Comparison of ENCODE assay signal across 16 cellular contexts in the genomic region with DNA sequence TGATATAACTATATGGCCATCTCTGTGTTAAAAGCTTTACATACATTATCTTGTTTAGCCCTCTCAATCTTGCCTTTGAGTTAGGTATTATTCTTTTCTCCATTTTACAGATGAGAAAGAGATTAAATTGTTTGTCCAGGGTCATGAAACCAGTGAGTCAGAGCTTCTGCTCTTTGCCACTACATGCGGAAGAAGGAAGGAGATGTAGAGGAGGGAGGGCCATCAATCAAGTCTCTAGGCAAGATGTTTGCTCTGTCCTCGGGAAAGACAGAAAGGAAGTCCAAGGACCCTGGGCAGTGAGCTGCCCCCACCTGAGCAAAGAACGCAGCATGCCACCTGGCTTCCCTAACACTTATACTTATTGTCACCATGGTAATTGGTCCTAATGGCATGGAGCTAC.
"Had no signal": no experiment of that assay in that cellular context is flagged by ENCODE, and none has a peak within 500 bp of the region (broad histone marks: within the 10 kb centered on the region; RNA-seq: fewer than 3 reads in every experiment).

No MANE protein-coding gene starts in this region.

- H3K4me3 ChIP-seq: prostate gland, suprapubic skin, upper lobe of right lung had no signal

- ATAC-seq: activated CD8-positive, alpha-beta T cell treated with anti-CD3 and anti-CD28 coated beads, Interleukin-2, amount 10 ng/mL, durations not matched to agents 7 days and 5 days; activated naive CD8-positive, alpha-beta T cell treated with anti-CD3 and anti-CD28 coated beads, Interleukin-2, amount 50 U/mL, for 24 hours; sciatic nerve; upper lobe of right lung had no signal

- H3K4me1 ChIP-seq: prostate gland, suprapubic skin, upper lobe of right lung had no signal

- H3K9me3 Mint-ChIP-seq: activated naive CD8-positive, alpha-beta T cell treated with anti-CD3 and anti-CD28 coated beads, Interleukin-2, amount 50 U/mL, for 24 hours had no signal

- H3K9me3 ChIP-seq: prostate gland, suprapubic skin, upper lobe of right lung had no signal

- H3K36me3 ChIP-seq: prostate gland, suprapubic skin, upper lobe of right lung, WERI-Rb-1 had no signal

- H3K4me3 Mint-ChIP-seq: activated CD8-positive, alpha-beta T cell treated with anti-CD3 and anti-CD28 coated beads, Interleukin-2, amount 10 ng/mL, durations not matched to agents 7 days and 5 days; activated naive CD8-positive, alpha-beta T cell treated with anti-CD3 and anti-CD28 coated beads, Interleukin-2, amount 50 U/mL, for 24 hours; nephron had no signal

- H3K27ac Mint-ChIP-seq: activated CD8-positive, alpha-beta T cell treated with anti-CD3 and anti-CD28 coated beads, Interleukin-2, amount 10 ng/mL, durations not matched to agents 7 days and 5 days; activated naive CD8-positive, alpha-beta T cell treated with anti-CD3 and anti-CD28 coated beads, Interleukin-2, amount 50 U/mL, for 24 hours; nephron had no signal

- DNase-seq: activated CD4-positive, alpha-beta T cell treated with anti-CD3 and anti-CD28 coated beads for 48 hours; activated CD8-positive, alpha-beta T cell treated with anti-CD3 and anti-CD28 coated beads, Interleukin-2, amount 10 ng/mL, durations not matched to agents 7 days and 5 days; activated naive CD4-positive, alpha-beta T cell treated with Interleukin-2 at 50 U/mL for 16 hours; activated naive CD8-positive, alpha-beta T cell treated with anti-CD3 and anti-CD28 coated beads, Interleukin-2, amount 50 U/mL, for 24 hours; caudate nucleus; effector memory CD4-positive, alpha-beta T cell; hippocampal formation; occipital lobe; stimulated activated naive CD4-positive, alpha-beta T cell treated with Interleukin-2 at 50 U/mL for 16 hours; T-helper 9 cell; upper lobe of right lung; WERI-Rb-1 had no signal

- H3K27me3 ChIP-seq: suprapubic skin, upper lobe of right lung had no signal

- H3K27ac ChIP-seq: prostate gland, suprapubic skin, upper lobe of right lung, WERI-Rb-1 had no signal

- H3K4me1 Mint-ChIP-seq: activated naive CD8-positive, alpha-beta T cell treated with anti-CD3 and anti-CD28 coated beads, Interleukin-2, amount 50 U/mL, for 24 hours; nephron had no signal
